ENCODE assay signal across 8 cellular contexts in the genomic region with DNA sequence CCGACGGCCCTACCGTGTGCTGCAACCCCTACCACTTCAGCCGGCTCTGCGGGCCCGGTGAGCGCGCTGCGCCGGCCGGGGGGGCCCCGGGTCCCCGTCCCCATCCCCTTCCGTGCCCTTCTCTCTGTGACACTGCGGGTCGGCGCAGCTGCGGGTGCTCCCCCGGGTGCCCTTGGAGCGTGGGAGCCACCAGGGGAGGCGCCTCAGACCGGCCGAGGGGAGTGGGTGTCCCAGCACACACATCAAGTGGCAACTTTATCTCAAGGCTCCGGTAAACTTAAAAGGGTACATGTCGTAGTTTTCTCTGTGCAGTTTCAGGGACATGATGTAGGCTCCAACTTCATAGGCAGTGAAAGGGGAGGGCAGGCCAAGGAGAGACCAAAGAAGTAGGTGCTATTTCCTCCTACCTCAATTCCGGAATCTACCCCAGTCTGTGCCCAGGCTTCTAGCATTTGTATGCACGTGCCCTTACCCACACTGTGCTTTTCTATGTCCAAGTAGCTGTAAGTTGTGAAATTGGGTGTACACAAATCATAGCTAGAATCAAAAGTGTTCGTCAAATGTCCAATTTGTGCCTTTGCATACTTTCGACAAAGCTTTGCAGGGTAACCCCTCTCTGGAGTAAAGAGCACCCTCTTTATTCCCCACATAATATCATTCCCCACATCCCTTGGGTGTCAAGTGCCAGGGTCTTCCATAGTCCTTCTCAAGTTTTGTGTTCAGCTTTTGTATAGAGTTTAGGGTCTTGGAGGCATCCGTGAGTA. TPM values are rescaled to one million over a fixed set of nuclear protein-coding genes. Genes with fewer than 3 reads are reported as not detected.
A peak's percentile ranks its signal among the peaks of the same experiment; 100 is the strongest.
DNase-seq lines count a peak whose midpoint lies in the region; ATAC-seq and TF ChIP-seq lines count a peak whose summit lies in the region.

No MANE protein-coding gene starts in this region.

- no peaks in the 10 kb centered on the region for H3K36me3 Mint-ChIP-seq in activated naive CD4-positive, alpha-beta T cell treated with anti-CD3 and anti-CD28 coated beads, Interleukin-2, amount 10 ng/mL, durations not matched to agents 7 days and 5 days
- peaks cover 0 to 6% of the 10 kb centered on the region in 2 donors for H3K36me3 Mint-ChIP-seq in activated naive CD4-positive, alpha-beta T cell treated with anti-CD3 and anti-CD28 coated beads, Interleukin-2, amount 50 U/mL, for 72 hours
- peaks cover 23% of the 10 kb centered on the region for H3K36me3 Mint-ChIP-seq in type B pancreatic cell

- H3K4me1 Mint-ChIP-seq in activated naive CD4-positive, alpha-beta T cell treated with anti-CD3 and anti-CD28 coated beads, Interleukin-2, amount 10 ng/mL, durations not matched to agents 7 days and 5 days, result peaks cover 25% of the 10 kb centered on the region
- peaks cover 35% of the 10 kb centered on the region for H3K4me1 Mint-ChIP-seq in type B pancreatic cell (ENCODE audit: unreplicated experiment)

- CTCF ChIA-PET in activated naive CD4-positive, alpha-beta T cell treated with anti-CD3 and anti-CD28 coated beads, Interleukin-2, amount 10 ng/mL, durations not matched to agents 7 days and 5 days (lab: Charles Lee), result interaction anchor here (0.6 to 1.5 kb wide), 3 partner anchors 10 to 85 kb away, joined by 3 to 6 read pairs (median 3); no protein-coding TSS in a partner anchor

- H3K9me3 ChIP-seq in ascending aorta, result no peaks in the 10 kb centered on the region

- no peak for ATAC-seq in activated naive CD4-positive, alpha-beta T cell treated with anti-CD3 and anti-CD28 coated beads, Interleukin-2, amount 50 U/mL, for 72 hours
- no peak for ATAC-seq in GM21367 (IDR thresholded peaks at IDR 0.05; ENCODE audit: unreplicated experiment)

- peak; percentile 32 for DNase-seq in activated naive CD4-positive, alpha-beta T cell treated with anti-CD3 and anti-CD28 coated beads, Interleukin-2, amount 10 ng/mL, durations not matched to agents 7 days and 5 days
- DNase-seq in activated naive CD4-positive, alpha-beta T cell treated with anti-CD3 and anti-CD28 coated beads, Interleukin-2, amount 50 U/mL, for 72 hours (ENCODE audit: low spot score in 2 of 2), result no peak
- DNase-seq in ascending aorta (ENCODE audit: low spot score in 2 of 2) (no peak), lower leg skin (ENCODE audit: low spot score in 2 of 2) (no peak), type B pancreatic cell (ENCODE audit: extremely low spot score, unreplicated experiment) (no peak), SKM-1 (lab: John Stamatoyannopoulos, UW; ENCODE audit: unreplicated experiment) (no peak), islet precursor cell (no peak)

- H3K4me3 ChIP-seq in ascending aorta (peak overlapping the region; percentile 88), lower leg skin (ENCODE audit: low read depth, poor library complexity, severe bottlenecking) (peak overlapping the region; percentile 52)

- intact Hi-C loops in ascending aorta (cut with DNase I), result loop anchor here (5.0 to 10.0 kb wide), 4 partner anchors 33 to 491 kb away; a partner anchor contains a TSS
- intact Hi-C loops in lower leg skin (cut with DNase I; ENCODE audit: low total_unique reads), result no loop called here

- H3K27ac Mint-ChIP-seq in activated naive CD4-positive, alpha-beta T cell treated with anti-CD3 and anti-CD28 coated beads, Interleukin-2, amount 10 ng/mL, durations not matched to agents 7 days and 5 days, result no peak overlapping the region
- H3K27ac Mint-ChIP-seq in activated naive CD4-positive, alpha-beta T cell treated with anti-CD3 and anti-CD28 coated beads, Interleukin-2, amount 50 U/mL, for 72 hours, result no peak overlapping the region
- peak overlapping the region; percentile 89 for H3K27ac Mint-ChIP-seq in type B pancreatic cell

- no peak for TF ChIP-seq POLR2A in lower leg skin (IDR thresholded peaks at IDR 0.05)

- H3K4me3 Mint-ChIP-seq in activated naive CD4-positive, alpha-beta T cell treated with anti-CD3 and anti-CD28 coated beads, Interleukin-2, amount 10 ng/mL, durations not matched to agents 7 days and 5 days, result peak overlapping the region; percentile 62
- H3K4me3 Mint-ChIP-seq in type B pancreatic cell, result peak overlapping the region; percentile 98

- 13 to 23% methylated on average over 17 to 25 of the region's 30 CpGs for WGBS in lower leg skin, 2 donors

- peak overlapping the region; percentile 84 to 87 for H3K27ac ChIP-seq in ascending aorta

- H3K4me1 ChIP-seq in ascending aorta, result peaks cover 7 to 17% of the 10 kb centered on the region in 2 donors

- peaks cover 66% of the 10 kb centered on the region for H3K27me3 Mint-ChIP-seq in activated naive CD4-positive, alpha-beta T cell treated with anti-CD3 and anti-CD28 coated beads, Interleukin-2, amount 10 ng/mL, durations not matched to agents 7 days and 5 days
- H3K27me3 Mint-ChIP-seq in type B pancreatic cell, result no peaks in the 10 kb centered on the region

- TF ChIP-seq CTCF in ascending aorta (IDR thresholded peaks at IDR 0.05), result no peak
- no peak for TF ChIP-seq CTCF in lower leg skin (IDR thresholded peaks at IDR 0.05)
- no peak for TF ChIP-seq CTCF in type B pancreatic cell (conservative IDR thresholded peaks at IDR 0.05)

- H3K9me3 Mint-ChIP-seq in activated naive CD4-positive, alpha-beta T cell treated with anti-CD3 and anti-CD28 coated beads, Interleukin-2, amount 10 ng/mL, durations not matched to agents 7 days and 5 days, result no peaks in the 10 kb centered on the region
- H3K9me3 Mint-ChIP-seq in activated naive CD4-positive, alpha-beta T cell treated with anti-CD3 and anti-CD28 coated beads, Interleukin-2, amount 50 U/mL, for 72 hours, result no peaks in the 10 kb centered on the region
- no peaks in the 10 kb centered on the region for H3K9me3 Mint-ChIP-seq in type B pancreatic cell

- H3K36me3 ChIP-seq in ascending aorta, result no peaks in the 10 kb centered on the region

- no peaks in the 10 kb centered on the region for H3K27me3 ChIP-seq in ascending aorta

RNA-seq across cellular contexts. Expression of a gene that starts 2.2 kb away (rescaled TPM):
- total RNA-seq in activated naive CD4-positive, alpha-beta T cell treated with anti-CD3 and anti-CD28 coated beads, Interleukin-2, amount 50 U/mL, for 72 hours, result under 1 TPM; 0.20 to 0.70 TPM
- total RNA-seq in ascending aorta (140 TPM), lower leg skin (1 to 10 TPM; 2.0 to 9.1 (median 6.7) TPM), type B pancreatic cell (ENCODE audit: low replicate concordance) (27.0 and 31.7 TPM in 2 replicates)
